Comparison of ENCODE assay signal across 8 cellular contexts in the genomic region with DNA sequence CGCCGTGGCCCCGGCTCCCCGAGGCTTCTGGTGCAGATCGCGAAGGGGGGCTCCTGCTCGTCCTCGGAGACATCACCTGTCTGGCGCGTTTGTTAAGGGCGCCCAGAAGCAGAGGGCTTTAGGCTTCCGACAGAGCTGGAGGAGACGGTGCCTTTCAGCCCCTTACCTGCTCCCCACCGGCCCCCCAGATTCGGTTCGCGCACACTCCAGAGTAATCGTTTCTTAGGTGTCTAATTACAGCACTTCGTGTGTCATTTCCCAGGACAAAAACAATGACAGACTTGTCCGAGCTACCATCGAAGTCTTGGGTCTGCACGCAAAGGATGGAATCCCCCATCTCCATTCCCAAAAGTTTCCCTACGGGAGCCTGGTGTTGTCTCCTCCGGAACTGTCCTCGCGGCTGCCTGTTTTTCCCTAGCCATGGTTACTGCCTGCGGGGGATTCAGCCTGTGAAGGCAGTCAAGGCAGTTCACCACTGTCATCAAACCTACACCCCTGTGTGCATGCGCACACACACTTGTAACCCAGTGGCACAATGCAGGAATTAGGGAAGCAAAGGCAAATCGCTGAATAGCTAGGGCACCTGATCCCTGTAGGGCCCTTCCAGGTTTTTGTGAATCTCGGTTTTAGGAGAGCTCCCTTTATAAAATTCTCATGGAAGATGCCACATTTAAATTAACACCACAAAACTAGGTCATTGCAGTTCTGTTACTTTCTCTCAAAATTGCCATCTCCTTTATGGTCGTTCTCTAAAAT. TPM values are rescaled to one million over a fixed set of nuclear protein-coding genes. Genes with fewer than 3 reads are reported as not detected.
DNase-seq lines count a peak whose midpoint lies in the region; ATAC-seq and TF ChIP-seq lines count a peak whose summit lies in the region.

No MANE protein-coding gene starts in this region.

- H3K36me3 ChIP-seq in Panc1 (ENCODE audit: control insufficient read depth, insufficient read depth, low read length), result no peaks in the 10 kb centered on the region
- no peaks in the 10 kb centered on the region for H3K36me3 ChIP-seq in smooth muscle cell (ENCODE audit: low read depth)

- in situ Hi-C loops in Panc1 (cut with HindIII; ENCODE audit: low pct_unique_long_range_greater_than_20kb, low sequenced_read_pairs), result no loop called here

- peaks cover 8% of the 10 kb centered on the region for H3K4me1 Mint-ChIP-seq in activated naive CD4-positive, alpha-beta T cell treated with anti-CD3 and anti-CD28 coated beads for 36 hours (ENCODE audit: low read depth)
- peaks cover 13% of the 10 kb centered on the region for H3K4me1 Mint-ChIP-seq in dendritic cell treated with granulocyte-macrophage colony-stimulating factor and Interleukin-4, amounts not matched to agents 40 ng/mL and 50 ng/mL, for 4 days (ENCODE audit: low read depth)

- H3K79me2 ChIP-seq in smooth muscle cell (ENCODE audit: low read depth), result peaks cover 34% of the 10 kb centered on the region

- peaks cover 4% of the 10 kb centered on the region for H3K9me3 Mint-ChIP-seq in activated naive CD4-positive, alpha-beta T cell treated with anti-CD3 and anti-CD28 coated beads for 36 hours
- peaks cover 0 to 4% of the 10 kb centered on the region in 2 donors for H3K9me3 Mint-ChIP-seq in activated naive CD4-positive, alpha-beta T cell treated with anti-CD3 and anti-CD28 coated beads, Interleukin-2, amount 50 U/mL, for 72 hours
- H3K9me3 Mint-ChIP-seq in dendritic cell treated with granulocyte-macrophage colony-stimulating factor and Interleukin-4, amounts not matched to agents 40 ng/mL and 50 ng/mL, for 4 days, result no peaks in the 10 kb centered on the region

- no peaks in the 10 kb centered on the region for H3K36me3 Mint-ChIP-seq in activated naive CD4-positive, alpha-beta T cell treated with anti-CD3 and anti-CD28 coated beads for 36 hours (ENCODE audit: low read depth)
- peaks cover 6% of the 10 kb centered on the region in 2 donors for H3K36me3 Mint-ChIP-seq in activated naive CD4-positive, alpha-beta T cell treated with anti-CD3 and anti-CD28 coated beads, Interleukin-2, amount 50 U/mL, for 72 hours
- peaks cover 7% of the 10 kb centered on the region for H3K36me3 Mint-ChIP-seq in dendritic cell treated with granulocyte-macrophage colony-stimulating factor and Interleukin-4, amounts not matched to agents 40 ng/mL and 50 ng/mL, for 4 days (ENCODE audit: low read depth)

- H3K27ac ChIP-seq in Panc1 (ENCODE audit: low read length) (peak overlapping the region; percentile 78), layer of hippocampus (ENCODE audit: low read depth, low read length) (peak overlapping the region; percentile 89), smooth muscle cell (ENCODE audit: low read depth) (peak overlapping the region; percentile 86)

- TF ChIP-seq CTCF in Panc1 (IDR thresholded peaks at IDR 0.05), result no peak
- TF ChIP-seq CTCF in smooth muscle cell (IDR thresholded peaks at IDR 0.05; ENCODE audit: borderline replicate concordance, insufficient read depth, poor library complexity, severe bottlenecking), result no peak

- peak overlapping the region; percentile 71 for H3K4me3 Mint-ChIP-seq in activated naive CD4-positive, alpha-beta T cell treated with anti-CD3 and anti-CD28 coated beads for 36 hours
- peak overlapping the region; percentile 90 for H3K4me3 Mint-ChIP-seq in dendritic cell treated with granulocyte-macrophage colony-stimulating factor and Interleukin-4, amounts not matched to agents 40 ng/mL and 50 ng/mL, for 4 days

- H3K4me1 ChIP-seq in Panc1 (ENCODE audit: control insufficient read depth, insufficient read depth, low read length) (peaks cover 12% of the 10 kb centered on the region), smooth muscle cell (ENCODE audit: low read depth) (peaks cover 18% of the 10 kb centered on the region)

- H3K9me3 ChIP-seq in Panc1 (ENCODE audit: control insufficient read depth, insufficient read depth, low read depth, low read length) (no peaks in the 10 kb centered on the region), smooth muscle cell (replicated peaks; ENCODE audit: low read depth) (no peaks in the 10 kb centered on the region)

- peaks cover 32% of the 10 kb centered on the region for H4K20me1 ChIP-seq in smooth muscle cell (ENCODE audit: low read depth)

- H2AFZ ChIP-seq in smooth muscle cell (ENCODE audit: low read depth), result peak overlapping the region; percentile 85

- no peak for DNase-seq in activated naive CD4-positive, alpha-beta T cell treated with anti-CD3 and anti-CD28 coated beads for 36 hours
- no peak for DNase-seq in activated naive CD4-positive, alpha-beta T cell treated with anti-CD3 and anti-CD28 coated beads, Interleukin-2, amount 50 U/mL, for 72 hours (ENCODE audit: low spot score in 2 of 2)
- no peak for DNase-seq in Panc1 (ENCODE audit: low read depth, low spot score)
- peak; percentile 42 for DNase-seq in smooth muscle cell (lab: John Stamatoyannopoulos, UW; ENCODE audit: unreplicated experiment)
- no peak for DNase-seq in GDM1 (lab: John Stamatoyannopoulos, UW)

- no peak for ATAC-seq in activated naive CD4-positive, alpha-beta T cell treated with anti-CD3 and anti-CD28 coated beads, Interleukin-2, amount 50 U/mL, for 72 hours
- ATAC-seq in Panc1 (peak; percentile 55), HG03095 (IDR thresholded peaks at IDR 0.05; ENCODE audit: unreplicated experiment) (no peak)

- intact Hi-C loops in activated naive CD4-positive, alpha-beta T cell treated with anti-CD3 and anti-CD28 coated beads for 36 hours (cut with micrococcal nuclease), result no loop called here
- intact Hi-C loops in Panc1 (cut with micrococcal nuclease; ENCODE audit: unreplicated experiment), result loop anchor here (5.0 kb wide), 2 partner anchors 82 to 118 kb away; no protein-coding TSS in a partner anchor
- intact Hi-C loops in dendritic cell treated with granulocyte-macrophage colony-stimulating factor and Interleukin-4, amounts not matched to agents 40 ng/mL and 50 ng/mL, for 4 days (cut with micrococcal nuclease), result no loop called here

- BruUV-seq in Panc1 (replicated peaks; lab: Mats Ljungman, UMichigan), result no TSS peak

- H3K27ac Mint-ChIP-seq in activated naive CD4-positive, alpha-beta T cell treated with anti-CD3 and anti-CD28 coated beads for 36 hours, result no peak overlapping the region
- H3K27ac Mint-ChIP-seq in activated naive CD4-positive, alpha-beta T cell treated with anti-CD3 and anti-CD28 coated beads, Interleukin-2, amount 50 U/mL, for 72 hours, result peak overlapping the region in 1 of 2 donors; percentile 77
- H3K27ac Mint-ChIP-seq in dendritic cell treated with granulocyte-macrophage colony-stimulating factor and Interleukin-4, amounts not matched to agents 40 ng/mL and 50 ng/mL, for 4 days, result peak overlapping the region; percentile 77

- H3K27me3 Mint-ChIP-seq in activated naive CD4-positive, alpha-beta T cell treated with anti-CD3 and anti-CD28 coated beads for 36 hours (ENCODE audit: low read depth), result peaks cover 46% of the 10 kb centered on the region
- peaks cover 51% of the 10 kb centered on the region for H3K27me3 Mint-ChIP-seq in dendritic cell treated with granulocyte-macrophage colony-stimulating factor and Interleukin-4, amounts not matched to agents 40 ng/mL and 50 ng/mL, for 4 days

- H3K4me2 ChIP-seq in smooth muscle cell, result peak overlapping the region; percentile 94

- CTCF ChIA-PET in activated naive CD4-positive, alpha-beta T cell treated with anti-CD3 and anti-CD28 coated beads for 36 hours (lab: Charles Lee), result interaction anchor here (0.6 kb wide), 1 partner anchor 435 kb away, joined by 4 read pairs; no protein-coding TSS in a partner anchor
- CTCF ChIA-PET in Panc1 (lab: Charles Lee), result interaction anchor here (0.6 kb wide), 3 partner anchors 113 to 411 kb away, joined by 3 to 5 read pairs (median 4); no protein-coding TSS in a partner anchor

- no peaks in the 10 kb centered on the region for H3F3A ChIP-seq in smooth muscle cell (ENCODE audit: low read depth)

- POLR2A ChIA-PET in Panc1 (lab: Charles Lee), result interaction anchor here (0.5 kb wide), 1 partner anchor 93 kb away, joined by 3 read pairs; no protein-coding TSS in a partner anchor

- H3K27me3 ChIP-seq in Panc1 (ENCODE audit: control insufficient read depth, insufficient read depth, low read length) (no peaks in the 10 kb centered on the region), layer of hippocampus (ENCODE audit: control insufficient read depth, insufficient read depth, low read length) (no peaks in the 10 kb centered on the region), smooth muscle cell (ENCODE audit: low read depth) (no peaks in the 10 kb centered on the region)

- 4% methylated on average over 31 of the region's 31 CpGs for WGBS in smooth muscle cell (ENCODE audit: low lambda C conversion rate)

- H3K4me3 ChIP-seq in Panc1 (ENCODE audit: low read depth in 2 of 2, low read length in 2 of 2), result peak overlapping the region; percentile 92 to 97
- peak overlapping the region; percentile 99 for H3K4me3 ChIP-seq in smooth muscle cell

- H3K9ac ChIP-seq in smooth muscle cell (ENCODE audit: low read depth), result peak overlapping the region; percentile 82

RNA-seq across cellular contexts. Expression of a gene that starts 0.7 kb away (rescaled TPM):
- total RNA-seq in activated naive CD4-positive, alpha-beta T cell treated with anti-CD3 and anti-CD28 coated beads for 36 hours, result 1 to 10 TPM; 5.0 to 5.8 TPM
- 1 to 10 TPM in 1 of 2 donors, under 1 TPM in 1; 0.87 to 7.3 TPM for total RNA-seq in activated naive CD4-positive, alpha-beta T cell treated with anti-CD3 and anti-CD28 coated beads, Interleukin-2, amount 50 U/mL, for 72 hours
- 32.8 TPM for total RNA-seq in Panc1 (2021; ENCODE audit: unreplicated experiment)
- 14.1 TPM for polyA plus RNA-seq in Panc1 (2012; ENCODE audit: insufficient read length)
- 34.9 and 43.3 TPM in 2 replicates for total RNA-seq in smooth muscle cell
- polyA plus RNA-seq in smooth muscle cell, result 14.8 and 16.5 TPM in 2 replicates
